In genomic region chr2:18526429-18526828, GRCh38 we compare ENCODE assay signal across 27 cellular contexts.
"Had no signal": no experiment of that assay in that cellular context is flagged by ENCODE, and none has a peak within 500 bp of the region (broad histone marks: within the 10 kb centered on the region; RNA-seq: fewer than 3 reads in every experiment).

No MANE protein-coding gene starts in this region.

- H3K36me3 ChIP-seq: colonic mucosa, pancreas, prostate gland, stomach, thyroid gland, upper lobe of left lung had no signal

- H3K4me3 ChIP-seq: colonic mucosa, lung, pancreas, prostate gland, stomach, thyroid gland, upper lobe of left lung had no signal

- H3K27ac ChIP-seq: colonic mucosa, pancreas, prostate gland, stomach, thyroid gland, upper lobe of left lung had no signal

- H3K4me1 ChIP-seq: colonic mucosa, pancreas, prostate gland, thyroid gland, upper lobe of left lung had no signal

- DNase-seq: activated B cell treated with CpG ODN at 0.5 μM for 24 hours; activated CD4-positive, alpha-beta T cell treated with anti-CD3 and anti-CD28 coated beads, Interleukin-2, amount 50 U/mL, for 1 hour; activated CD8-positive, alpha-beta memory T cell treated with anti-CD3 and anti-CD28 coated beads, Interleukin-2, amount 10 ng/mL, durations not matched to agents 7 days and 5 days; activated CD8-positive, alpha-beta T cell treated with anti-CD3 and anti-CD28 coated beads, Interleukin-2, amount 10 ng/mL, durations not matched to agents 7 days and 5 days; activated naive CD4-positive, alpha-beta T cell; activated T-cell treated with anti-CD3 and anti-CD28 coated beads, Interleukin-2, amount 50 U/mL, for 72 hours; anterior cingulate cortex; cerebellar nuclear complex; colonic mucosa; effector memory CD4-positive, alpha-beta T cell; foreskin fibroblast; head of caudate nucleus; naive B cell; nucleus accumbens; pancreas; retina; stimulated activated CD4-positive, alpha-beta T cell treated with anti-CD3 and anti-CD28 coated beads, Interleukin-15, amount 100 ng/mL, for 24 hours; stimulated activated CD4-positive, alpha-beta T cell treated with anti-CD3 and anti-CD28 coated beads, Interleukin-2, amount 100 ng/mL, for 24 hours; stimulated activated naive B cell treated with anti-CD40 and anti-IgM and Interleukin-4, amounts not matched to agents 10 μg/mL and 1 μg/mL and 100 μg/mL, for 72 hours; stomach; T-helper 2 cell; thyroid gland; upper lobe of left lung had no signal

- H3K27me3 ChIP-seq: colonic mucosa, pancreas, stomach, thyroid gland, upper lobe of left lung had no signal

- ATAC-seq: activated CD8-positive, alpha-beta memory T cell treated with anti-CD3 and anti-CD28 coated beads, Interleukin-2, amount 10 ng/mL, durations not matched to agents 7 days and 5 days; activated CD8-positive, alpha-beta T cell treated with anti-CD3 and anti-CD28 coated beads, Interleukin-2, amount 10 ng/mL, durations not matched to agents 7 days and 5 days; activated naive CD4-positive, alpha-beta T cell treated with anti-CD3 and anti-CD28 coated beads, Interleukin-2, amount 50 U/mL, for 72 hours; activated T-cell treated with anti-CD3 and anti-CD28 coated beads, Interleukin-2, amount 50 U/mL, for 72 hours; left lobe of liver; pancreas; stimulated activated naive B cell treated with anti-CD40 and anti-IgM and Interleukin-4, amounts not matched to agents 10 μg/mL and 1 μg/mL and 100 μg/mL, for 72 hours had no signal

- H3K9me3 ChIP-seq: colonic mucosa, pancreas, prostate gland, stomach, thyroid gland, upper lobe of left lung had no signal

- FAIRE-seq: pancreas had no signal
